Comparison of ENCODE assay signal across 2 cellular contexts in the genomic region with DNA sequence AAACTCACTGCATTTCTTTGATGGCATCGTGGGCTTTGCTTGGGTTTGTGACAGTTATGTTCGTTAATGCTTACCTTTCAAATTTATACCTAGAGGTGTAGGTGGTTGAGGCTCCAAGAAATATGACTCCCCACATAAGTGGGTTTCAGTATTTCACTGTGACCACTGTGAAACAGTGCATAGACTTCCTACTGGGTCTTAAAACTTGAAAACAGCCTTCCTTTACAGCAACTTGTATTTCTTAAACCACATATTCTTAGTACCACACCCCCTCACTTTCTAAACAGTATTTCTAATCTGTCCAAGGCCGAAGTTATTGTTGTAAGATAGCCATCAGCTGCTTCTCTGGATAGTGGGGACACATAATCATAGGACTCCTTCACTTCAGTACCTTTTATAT.
TF ChIP-seq lines count a peak whose summit lies in the region.

No MANE protein-coding gene starts in this region.

TF ChIP-seq in A549, 52 proteins besides CTCF, POLR2A, EP300 and RAD21:
- TF ChIP-seq, protein P1, sequence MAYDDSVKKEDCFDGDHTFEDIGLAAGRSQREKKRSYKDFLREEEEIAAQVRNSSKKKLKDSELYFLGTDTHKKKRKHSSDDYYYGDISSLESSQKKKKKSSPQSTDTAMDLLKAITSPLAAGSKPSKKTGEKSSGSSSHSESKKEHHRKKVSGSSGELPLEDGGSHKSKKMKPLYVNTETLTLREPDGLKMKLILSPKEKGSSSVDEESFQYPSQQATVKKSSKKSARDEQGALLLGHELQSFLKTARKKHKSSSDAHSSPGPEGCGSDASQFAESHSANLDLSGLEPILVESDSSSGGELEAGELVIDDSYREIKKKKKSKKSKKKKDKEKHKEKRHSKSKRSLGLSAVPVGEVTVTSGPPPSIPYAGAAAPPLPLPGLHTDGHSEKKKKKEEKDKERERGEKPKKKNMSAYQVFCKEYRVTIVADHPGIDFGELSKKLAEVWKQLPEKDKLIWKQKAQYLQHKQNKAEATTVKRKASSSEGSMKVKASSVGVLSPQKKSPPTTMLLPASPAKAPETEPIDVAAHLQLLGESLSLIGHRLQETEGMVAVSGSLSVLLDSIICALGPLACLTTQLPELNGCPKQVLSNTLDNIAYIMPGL (CRISPR knock-in tag; IDR thresholded peaks at IDR 0.05; ENCODE audit: borderline replicate concordance) = no peak
- no peak for TF ChIP-seq EHMT2 (IDR thresholded peaks at IDR 0.05; ENCODE audit: low read depth)
- no peak for TF ChIP-seq NPAS2 (CRISPR knock-in tag; IDR thresholded peaks at IDR 0.05; ENCODE audit: borderline replicate concordance)
- no peak for TF ChIP-seq FOSB (CRISPR knock-in tag; IDR thresholded peaks at IDR 0.05)
- TF ChIP-seq MAFK (IDR thresholded peaks at IDR 0.05; ENCODE audit: partially characterized antibody) = peak; percentile 34
- TF ChIP-seq, protein P2, sequence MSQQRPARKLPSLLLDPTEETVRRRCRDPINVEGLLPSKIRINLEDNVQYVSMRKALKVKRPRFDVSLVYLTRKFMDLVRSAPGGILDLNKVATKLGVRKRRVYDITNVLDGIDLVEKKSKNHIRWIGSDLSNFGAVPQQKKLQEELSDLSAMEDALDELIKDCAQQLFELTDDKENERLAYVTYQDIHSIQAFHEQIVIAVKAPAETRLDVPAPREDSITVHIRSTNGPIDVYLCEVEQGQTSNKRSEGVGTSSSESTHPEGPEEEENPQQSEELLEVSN (IDR thresholded peaks at IDR 0.05; ENCODE audit: borderline replicate concordance, low read depth) = no peak
- no peak for TF ChIP-seq JUNB (IDR thresholded peaks at IDR 0.05)

TF ChIP-seq in IMR-90, 13 proteins besides CTCF, POLR2A, EP300 and RAD21 (continued from another document):
- TF ChIP-seq RFX5 (IDR thresholded peaks at IDR 0.05; ENCODE audit: low read depth, low read length) = no peak
